ENCODE assay signal across 14 cellular contexts in genomic region chr18:72075040-72075439, GRCh38.
DNase-seq lines count a peak whose midpoint lies in the region; ATAC-seq and TF ChIP-seq lines count a peak whose summit lies in the region.
"Had no signal": no experiment of that assay in that cellular context is flagged by ENCODE, and none has a peak within 500 bp of the region (broad histone marks: within the 10 kb centered on the region; RNA-seq: fewer than 3 reads in every experiment).

No MANE protein-coding gene starts in this region.

- intact Hi-C loops in mucosa of descending colon (cut with DNase I, micrococcal nuclease) = no loop called here

- TF ChIP-seq CTCF in epithelial cell of proximal tubule (conservative IDR thresholded peaks at IDR 0.05; ENCODE audit: low read depth, low read length) (no peak), mucosa of descending colon (IDR thresholded peaks at IDR 0.05) (no peak)

- no peaks in the 10 kb centered on the region for H3K4me1 ChIP-seq in mucosa of descending colon (ENCODE audit: low read depth)
- H3K4me1 ChIP-seq: BLaER1 had no signal

- ATAC-seq in mucosa of descending colon (peak; percentile 20), HG02852 (IDR thresholded peaks at IDR 0.05; ENCODE audit: unreplicated experiment) (no peak)

- no peaks in the 10 kb centered on the region for H3K9me3 ChIP-seq in mucosa of descending colon
- H3K9me3 ChIP-seq: BLaER1 had no signal

- DNase-seq in SHP77 (lab: John Stamatoyannopoulos, UW) (peak; percentile 34 to 38), SHP77 treated with DMSO at 0.1 percent for 48 hours (lab: John Stamatoyannopoulos, UW) (no peak), epithelial cell of proximal tubule (ENCODE audit: low read depth) (peak; percentile 56), mucosa of descending colon (no peak), renal cortical epithelial cell (ENCODE audit: low read depth) (peak; percentile 76), NCI-H345 (lab: John Stamatoyannopoulos, UW) (no peak), NK-92 (lab: John Stamatoyannopoulos, UW; ENCODE audit: unreplicated experiment) (no peak)
- DNase-seq: AML-193, DND-41, GDM1, HCEC 1CT, HFFc6 had no signal

- no peaks in the 10 kb centered on the region for H3K36me3 ChIP-seq in mucosa of descending colon (ENCODE audit: low read depth)
- H3K36me3 ChIP-seq: BLaER1 had no signal

- H3K4me3 ChIP-seq in epithelial cell of proximal tubule (ENCODE audit: low read depth, low read length) (no peak overlapping the region), mucosa of descending colon (no peak overlapping the region)
- H3K4me3 ChIP-seq: BLaER1 had no signal

Comparison
In these comparisons a context has a peak if more than half of its experiments do, and no peak if none do; other contexts are left out.
1. DNase-seq: peak in SHP77 (2 of 2), epithelial cell of proximal tubule (single experiment) and renal cortical epithelial cell (single experiment); none in SHP77 treated with DMSO at 0.1 percent for 48 hours (single experiment), mucosa of descending colon (0 of 3), NCI-H345 (single experiment) and NK-92 (single experiment).